ENCODE assay signal across 11 cellular contexts in the genomic region with DNA sequence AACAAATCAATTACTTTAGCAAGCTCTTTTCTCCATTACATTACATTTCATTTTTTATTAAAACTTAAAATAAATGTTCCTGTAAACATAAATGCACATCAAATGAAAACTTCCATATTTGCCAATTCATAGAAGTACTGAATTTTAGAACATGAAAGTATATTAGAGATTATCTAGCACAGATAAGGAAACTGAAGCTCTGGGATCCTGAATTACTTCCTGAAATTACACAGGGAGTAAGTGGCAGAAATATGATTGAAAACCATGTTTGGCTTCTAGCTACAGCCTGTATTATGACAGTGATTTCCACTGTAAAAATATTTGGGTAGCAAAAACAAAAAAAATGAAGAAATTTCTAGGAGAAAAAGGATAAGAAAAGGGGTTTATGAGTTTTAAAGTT.
"Had no signal": no experiment of that assay in that cellular context is flagged by ENCODE, and none has a peak within 500 bp of the region (broad histone marks: within the 10 kb centered on the region; RNA-seq: fewer than 3 reads in every experiment).

No MANE protein-coding gene starts in this region.

- H2AFZ ChIP-seq: GM23248, GM23338 had no signal

- H3K27ac ChIP-seq: GM23248 had no signal

- H3K9ac ChIP-seq: GM23248 had no signal

- H3K4me1 ChIP-seq: HAP-1 had no signal

- FAIRE-seq: H1, H54 had no signal

- H3K4me3 Mint-ChIP-seq: GM23338, H9, HFFc6 had no signal

- H3K9me3 ChIP-seq: HAP-1 had no signal

- ATAC-seq: GM23338, HCT116 had no signal

- H3K27ac Mint-ChIP-seq: GM23338, H9, HFFc6 had no signal

- H3K4me2 ChIP-seq: GM23338 had no signal

- H3K4me3 ChIP-seq: GM23248, GM23338, HAP-1 had no signal

- DNase-seq: GM23248, GOT3, H7, H9, HCEC 1CT, HFFc6 had no signal

- H3K36me3 ChIP-seq: HAP-1 had no signal
